In genomic region chr1:150765229-150765976, GRCh38 we compare ENCODE assay signal across 8 cellular contexts. TPM values are rescaled to one million over a fixed set of nuclear protein-coding genes. Genes with fewer than 3 reads are reported as not detected.
A peak's percentile ranks its signal among the peaks of the same experiment; 100 is the strongest.
DNase-seq lines count a peak whose midpoint lies in the region; ATAC-seq and TF ChIP-seq lines count a peak whose summit lies in the region.

Gene CTSS, minus strand, starts transcription at chr1:150765778. Its CDS starts 1,015 bp downstream, at chr1:150764763.

- H3K27me3 ChIP-seq in CD8-positive, alpha-beta memory T cell (ENCODE audit: insufficient read depth, low read length, poor library complexity, severe bottlenecking): no peaks in the 10 kb centered on the region
- no peaks in the 10 kb centered on the region for H3K27me3 ChIP-seq in prostate gland (replicated peaks; ENCODE audit: insufficient read depth)

- TF ChIP-seq POLR2A in prostate gland (IDR thresholded peaks at IDR 0.05): no peak

- TF ChIP-seq CTCF in prostate gland (IDR thresholded peaks at IDR 0.05) (no peak), glutamatergic neuron (IDR thresholded peaks at IDR 0.05; ENCODE audit: partially characterized antibody, unreplicated experiment) (no peak)

- peak within 1 kb of the TSS; percentile 88 to 96 (median 93) for H3K4me3 Mint-ChIP-seq in CD8-positive, alpha-beta memory T cell
- H3K4me3 Mint-ChIP-seq in T-cell (peak within 1 kb of the TSS; percentile 93 to 97 (median 96)), glutamatergic neuron (ENCODE audit: unreplicated experiment) (no peak within 1 kb of the TSS)

- peak within 1 kb of the TSS; percentile 63 for H3K27ac ChIP-seq in CD8-positive, alpha-beta memory T cell (ENCODE audit: low read depth, low read length)
- peak within 1 kb of the TSS; percentile 16 to 57 for H3K27ac ChIP-seq in prostate gland

- H3K27ac Mint-ChIP-seq in CD8-positive, alpha-beta memory T cell: peak within 1 kb of the TSS; percentile 82 to 98 (median 96)
- H3K27ac Mint-ChIP-seq in T-cell (peak within 1 kb of the TSS; percentile 94 to 98), glutamatergic neuron (ENCODE audit: unreplicated experiment) (no peak within 1 kb of the TSS)

- H3K36me3 ChIP-seq in CD8-positive, alpha-beta memory T cell (ENCODE audit: insufficient read depth, low read length): no peaks in the 10 kb centered on the region
- H3K36me3 ChIP-seq in prostate gland: no peaks in the 10 kb centered on the region

- no peaks in the 10 kb centered on the region for H3K9me3 ChIP-seq in CD8-positive, alpha-beta memory T cell (ENCODE audit: low read length)
- no peaks in the 10 kb centered on the region for H3K9me3 ChIP-seq in prostate gland

- peak; percentile 81 for ATAC-seq in GM19372 (IDR thresholded peaks at IDR 0.05; ENCODE audit: low read depth, unreplicated experiment)
- peak; percentile 83 for ATAC-seq in HG03439 (IDR thresholded peaks at IDR 0.05; ENCODE audit: unreplicated experiment)
- peak; percentile 71 to 83 (median 75) for ATAC-seq in T-cell (replicated peaks in 1 of 4)

- H3K36me3 Mint-ChIP-seq in CD8-positive, alpha-beta memory T cell: peaks cover 6 to 28% (median 14%) of the 10 kb centered on the region in 3 donors
- H3K36me3 Mint-ChIP-seq in T-cell: peaks cover 23% of the 10 kb centered on the region
- H3K36me3 Mint-ChIP-seq in glutamatergic neuron (ENCODE audit: unreplicated experiment): peaks cover 2% of the 10 kb centered on the region

- H3K27me3 Mint-ChIP-seq in CD8-positive, alpha-beta memory T cell: no peaks in the 10 kb centered on the region
- H3K27me3 Mint-ChIP-seq in T-cell (no peaks in the 10 kb centered on the region), glutamatergic neuron (ENCODE audit: unreplicated experiment) (peaks cover 4% of the 10 kb centered on the region)

- peaks cover 28% of the 10 kb centered on the region for H3K4me1 ChIP-seq in CD8-positive, alpha-beta memory T cell (ENCODE audit: insufficient read depth, low read length)
- no peaks in the 10 kb centered on the region for H3K4me1 ChIP-seq in prostate gland (replicated peaks)

- no peaks in the 10 kb centered on the region for H3K9me3 Mint-ChIP-seq in CD8-positive, alpha-beta memory T cell
- H3K9me3 Mint-ChIP-seq in T-cell (peaks cover 0 to under 1% (median 0%) of the 10 kb centered on the region in 3 donors), glutamatergic neuron (ENCODE audit: unreplicated experiment) (peaks cover 1% of the 10 kb centered on the region)

- peaks cover 34 to 61% (median 51%) of the 10 kb centered on the region in 3 donors for H3K4me1 Mint-ChIP-seq in CD8-positive, alpha-beta memory T cell
- H3K4me1 Mint-ChIP-seq in T-cell (peaks cover 44 to 52% (median 49%) of the 10 kb centered on the region in 3 donors), glutamatergic neuron (ENCODE audit: low read depth, unreplicated experiment) (no peaks in the 10 kb centered on the region)

- POLR2A ChIA-PET in CD8-positive, alpha-beta memory T cell (lab: Charles Lee): interaction anchor here (0.6 to 1.5 kb wide), 5 partner anchors 9 to 186 kb away, joined by 3 to 6 read pairs (median 4); partner anchors contain the start of genes GOLPH3L and MCL1
- POLR2A ChIA-PET in T-cell (lab: Charles Lee): interaction anchor here (0.6 to 0.8 kb wide), 5 partner anchors 9 to 632 kb away, joined by 3 to 12 read pairs (median 3); partner anchors contain the start of genes GOLPH3L (in 1 of the 2) and MCL1 (in 1 of the 2)

- peak within 1 kb of the TSS; percentile 61 for H3K4me3 ChIP-seq in CD8-positive, alpha-beta memory T cell (ENCODE audit: low read length)
- H3K4me3 ChIP-seq in prostate gland: peak within 1 kb of the TSS; percentile 6 to 18

- intact Hi-C loops in prostate gland (cut with DNase I): no loop called here

- peak in 2 of 5 donors; percentile 30 to 46 for DNase-seq in CD8-positive, alpha-beta memory T cell
- peak in 1 of 34 experiments; percentile 8 for DNase-seq in T-cell
- peak; percentile 77 for DNase-seq in fibroblast of peridontal ligament (ENCODE audit: extremely low read depth)
- no peak for DNase-seq in prostate gland (ENCODE audit: low spot score)
- no peak for DNase-seq in putamen (ENCODE audit: low spot score)
- DNase-seq in glutamatergic neuron: no peak

- CTCF ChIA-PET in CD8-positive, alpha-beta memory T cell (lab: Charles Lee): no interaction called here
- CTCF ChIA-PET in T-cell (lab: Charles Lee): interaction anchor here in 1 of 2 donors (0.6 to 1.8 kb wide), 2 partner anchors 21 to 68 kb away, joined by 3 to 6 read pairs; partner anchors contain the start of gene GOLPH3L

- WGBS in prostate gland: 5% methylated on average over 5 of the region's 5 CpGs

RNA-seq across cellular contexts. Expression of gene CTSS, which starts in this region (rescaled TPM):
- total RNA-seq in CD8-positive, alpha-beta memory T cell: 10 to 100 TPM; 30.9 to 31.2 TPM
- 151 TPM for polyA plus RNA-seq in CD8-positive, alpha-beta memory T cell
- 10 to 100 TPM; 72.4 to 94.7 (median 92.9) TPM for total RNA-seq in T-cell
- 10 to 100 TPM; 11.3 to 24.6 TPM for total RNA-seq in prostate gland
- 0.81 TPM for total RNA-seq in glutamatergic neuron (ENCODE audit: unreplicated experiment)
